In the genomic region with DNA sequence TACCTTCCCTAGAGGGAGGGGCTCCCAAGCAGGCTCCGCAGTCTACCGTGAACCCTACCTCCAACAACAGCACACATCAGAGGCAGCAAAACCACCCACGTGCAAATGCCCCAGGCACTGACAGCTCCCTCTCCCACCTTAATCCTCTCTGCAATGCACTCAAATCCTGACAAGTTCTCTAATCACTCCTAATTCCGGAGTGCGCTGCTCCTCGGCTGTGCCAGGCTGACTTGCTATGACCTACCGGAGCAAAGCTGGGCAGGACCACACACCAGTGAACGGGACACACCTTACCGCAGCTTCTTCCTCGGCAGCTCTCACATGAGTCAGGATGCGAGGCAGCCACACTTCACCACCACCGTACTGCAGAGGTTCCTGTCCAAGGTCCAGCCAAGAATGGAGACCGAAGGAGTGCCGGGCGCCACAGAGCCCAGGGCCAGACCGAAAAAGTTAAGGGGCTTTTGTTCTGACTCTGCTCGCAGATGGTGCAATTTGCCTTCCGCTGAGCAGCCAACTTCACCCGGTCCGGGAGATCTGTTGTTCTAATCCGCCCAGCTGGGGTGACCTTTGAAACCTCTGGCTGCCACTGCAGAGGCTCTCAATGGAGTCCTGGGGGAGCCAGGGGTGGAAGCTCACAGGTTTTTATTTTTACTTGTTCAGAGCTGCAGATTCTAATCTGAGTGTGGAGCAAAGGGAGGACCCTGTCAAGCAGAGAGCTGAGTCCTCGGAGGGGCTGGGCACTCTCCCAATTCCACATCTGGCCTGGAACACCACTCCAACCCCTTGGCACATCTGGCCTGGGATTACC, we compare ENCODE assay signal across 11 cellular contexts.
DNase-seq lines count a peak whose midpoint lies in the region; ATAC-seq and TF ChIP-seq lines count a peak whose summit lies in the region.
"Had no signal": no experiment of that assay in that cellular context is flagged by ENCODE, and none has a peak within 500 bp of the region (broad histone marks: within the 10 kb centered on the region; RNA-seq: fewer than 3 reads in every experiment).

No MANE protein-coding gene starts in this region.

- in situ Hi-C loops in astrocyte of the cerebellum (cut with HindIII; ENCODE audit: low sequenced_read_pairs) = no loop called here

- peaks cover 4 to 32% (median 23%) of the 10 kb centered on the region in 5 donors for H3K4me1 ChIP-seq in subcutaneous abdominal adipose tissue (ENCODE audit: control insufficient read depth in 5 of 5, insufficient read depth in 5 of 5, low read length in 5 of 5)

- no peaks in the 10 kb centered on the region for H3K9me3 ChIP-seq in subcutaneous abdominal adipose tissue (ENCODE audit: control insufficient read depth in 5 of 5, low read length in 5 of 5)

- no peak for TF ChIP-seq CTCF in astrocyte of the cerebellum (IDR thresholded peaks at IDR 0.05; ENCODE audit: low read depth, low read length, missing control alignments)

- H3K9ac ChIP-seq in subcutaneous abdominal adipose tissue (ENCODE audit: low read length in 5 of 5) = peak overlapping the region in 3 of 5 donors; percentile 48 to 64 (median 63)

- no peak for ATAC-seq in GM19467 (IDR thresholded peaks at IDR 0.05; ENCODE audit: unreplicated experiment)
- ATAC-seq: activated T-cell treated with anti-CD3 and anti-CD28 coated beads, Interleukin-2, amount 50 U/mL, for 4 hours had no signal

- peak; percentile 94 for DNase-seq in HPDE6-E6E7 (ENCODE audit: extremely low spot score)
- DNase-seq in astrocyte of the cerebellum (ENCODE audit: low read depth) = peak; percentile 53
- peak; percentile 54 for DNase-seq in kidney glomerular epithelial cell (lab: John Stamatoyannopoulos, UW)
- DNase-seq in DMS153 (lab: John Stamatoyannopoulos, UW) = no peak
- no peak for DNase-seq in activated CD4-positive, alpha-beta T cell treated with anti-CD3 and anti-CD28 coated beads, Interleukin-2, amount 50 U/mL, for 1 hour
- DNase-seq in activated CD4-positive, CD25-positive, alpha-beta regulatory T cell (lab: John Stamatoyannopoulos, UW) = no peak
- DNase-seq: activated T-cell treated with anti-CD3 and anti-CD28 coated beads, Interleukin-2, amount 50 U/mL, for 4 hours; effector memory CD4-positive, alpha-beta T cell; NCI-H2171 treated with DMSO at 0.1 percent for 48 hours had no signal

- H3K27ac ChIP-seq in subcutaneous abdominal adipose tissue (ENCODE audit: low read depth, low read length) = peak overlapping the region; percentile 52

- H3K36me3 ChIP-seq in subcutaneous abdominal adipose tissue (ENCODE audit: control insufficient read depth in 5 of 5, insufficient read depth in 5 of 5, low read length in 5 of 5) = no peaks in the 10 kb centered on the region

- H3K4me3 ChIP-seq in astrocyte of the cerebellum (ENCODE audit: low read depth, low read length) (peak overlapping the region; percentile 34), subcutaneous abdominal adipose tissue (ENCODE audit: low read depth in 1 of 5, low read length in 5 of 5) (peak overlapping the region; percentile 42 to 93 (median 68))

- H3K27me3 ChIP-seq in subcutaneous abdominal adipose tissue (ENCODE audit: control insufficient read depth in 5 of 5, insufficient read depth in 4 of 5, low read length in 5 of 5) = no peaks in the 10 kb centered on the region

Comparison
In these comparisons a context has a peak if more than half of its experiments do, and no peak if none do; other contexts are left out.
1. DNase-seq: peak in HPDE6-E6E7 (single experiment), astrocyte of the cerebellum (single experiment) and kidney glomerular epithelial cell (single experiment); none in DMS153 (single experiment), activated CD4-positive, alpha-beta T cell treated with anti-CD3 and anti-CD28 coated beads, Interleukin-2, amount 50 U/mL, for 1 hour (single experiment) and activated CD4-positive, CD25-positive, alpha-beta regulatory T cell (0 of 4).